9 cellular contexts compared by ENCODE assay signal in the genomic region with DNA sequence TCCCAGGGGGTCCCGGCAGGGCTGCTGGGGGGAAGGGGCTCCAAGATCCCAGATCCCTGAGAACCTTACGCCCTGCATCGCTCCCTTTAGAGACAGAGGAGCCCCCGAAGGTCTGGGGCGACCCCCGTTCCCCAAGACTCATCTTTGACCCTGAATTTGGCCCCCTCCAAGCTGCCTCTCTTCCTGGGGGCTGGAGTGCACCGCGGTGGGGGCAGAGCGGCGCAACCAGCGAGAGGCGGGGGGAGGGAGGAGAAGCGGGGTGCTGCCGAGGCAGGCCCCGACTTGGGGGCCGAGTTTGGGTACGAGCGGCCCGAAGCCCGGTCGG. TPM values are rescaled to one million over a fixed set of nuclear protein-coding genes. Genes with fewer than 3 reads are reported as not detected.
DNase-seq lines count a peak whose midpoint lies in the region; ATAC-seq and TF ChIP-seq lines count a peak whose summit lies in the region.
"Had no signal": no experiment of that assay in that cellular context is flagged by ENCODE, and none has a peak within 500 bp of the region (broad histone marks: within the 10 kb centered on the region; RNA-seq: fewer than 3 reads in every experiment).

No MANE protein-coding gene starts in this region.

- WGBS in mammary epithelial cell (ENCODE audit: low coverage, missing lambda C conversion rate), result 7% methylated on average over 5 of the region's 21 CpGs
- WGBS in transverse colon (ENCODE audit: low coverage in 1 of 2), 2 donors, result 8% methylated on average over 12 of the region's 21 CpGs; no CpG with 5 or more reads in 1 of the 2 donors

- no peak for TF ChIP-seq EP300 in transverse colon (IDR thresholded peaks at IDR 0.05; ENCODE audit: low read depth)

- H3K4me3 Mint-ChIP-seq in activated naive CD4-positive, alpha-beta T cell treated with anti-CD3 and anti-CD28 coated beads, Interleukin-2, amount 50 U/mL, for 24 hours, result peak overlapping the region; percentile 58

- no peak for DNase-seq in activated naive CD4-positive, alpha-beta T cell treated with anti-CD3 and anti-CD28 coated beads, Interleukin-2, amount 50 U/mL, for 72 hours (ENCODE audit: low spot score in 2 of 2)
- DNase-seq in mammary epithelial cell, result no peak
- DNase-seq in lower lobe of right lung, result no peak
- no peak for DNase-seq in transverse colon
- no peak for DNase-seq in epidermal melanocyte (ENCODE audit: insufficient read length, low spot score)
- no peak for DNase-seq in NCI-H1048 (lab: John Stamatoyannopoulos, UW)
- DNase-seq in omental fat pad (ENCODE audit: low spot score), result no peak

- no peak for TF ChIP-seq POLR2A in transverse colon (IDR thresholded peaks at IDR 0.05)

- in situ Hi-C loops in mammary epithelial cell (cut with MboI; ENCODE audit: low sequenced_read_pairs in 2 of 2) (no loop called here), transverse colon (cut with MboI; ENCODE audit: low pct_ligation_motif_present in 1 of 4, low pct_unique_long_range_greater_than_20kb in 1 of 4, low sequenced_read_pairs in 3 of 4) (loop anchor here in 3 of 4 donors (25.0 kb wide), 1 partner anchor 140 kb away; no protein-coding TSS in a partner anchor)

- peaks cover 36% of the 10 kb centered on the region for H3K4me1 Mint-ChIP-seq in activated naive CD4-positive, alpha-beta T cell treated with anti-CD3 and anti-CD28 coated beads, Interleukin-2, amount 50 U/mL, for 24 hours

- H3K4me1 ChIP-seq in mammary epithelial cell (ENCODE audit: insufficient read depth, low read length), result peaks cover 45% of the 10 kb centered on the region
- peaks cover 31% of the 10 kb centered on the region for H3K4me1 ChIP-seq in lower lobe of right lung
- H3K4me1 ChIP-seq in transverse colon, result peaks cover 8 to 20% (median 16%) of the 10 kb centered on the region in 4 donors

- dilution Hi-C loops in mammary epithelial cell (cut with HindIII; ENCODE audit: low sequenced_read_pairs), result no loop called here

- H3K27ac ChIP-seq in mammary epithelial cell (ENCODE audit: insufficient read depth, low read depth, low read length) (peak overlapping the region; percentile 18), lower lobe of right lung (peak overlapping the region; percentile 24), transverse colon (peak overlapping the region in 2 of 4 donors; percentile 29 to 42)

- no peaks in the 10 kb centered on the region for H4K20me1 ChIP-seq in mammary epithelial cell (ENCODE audit: insufficient read depth, low read length)

- no peaks in the 10 kb centered on the region for H3K27me3 ChIP-seq in mammary epithelial cell (ENCODE audit: insufficient read depth, low read length)
- H3K27me3 ChIP-seq in lower lobe of right lung (ENCODE audit: low read depth), result peaks cover 16% of the 10 kb centered on the region
- peaks cover 34% of the 10 kb centered on the region for H3K27me3 ChIP-seq in transverse colon

- peak overlapping the region; percentile 96 for H3K4me2 ChIP-seq in mammary epithelial cell (ENCODE audit: insufficient read depth, low read depth, low read length)

- peak overlapping the region; percentile 67 to 91 (median 75) for H3K4me3 ChIP-seq in mammary epithelial cell (replicated peaks in 1 of 3; ENCODE audit: insufficient read depth in 1 of 3, low read depth in 2 of 3, low read length in 3 of 3)
- H3K4me3 ChIP-seq in lower lobe of right lung, result peak overlapping the region; percentile 55
- H3K4me3 ChIP-seq in transverse colon, result peak overlapping the region; percentile 22 to 60 (median 38)

- H3K36me3 ChIP-seq in mammary epithelial cell (ENCODE audit: insufficient read depth, low read length) (no peaks in the 10 kb centered on the region), lower lobe of right lung (no peaks in the 10 kb centered on the region), transverse colon (no peaks in the 10 kb centered on the region)

- intact Hi-C loops in mammary epithelial cell (cut with micrococcal nuclease) (no loop called here), lower lobe of right lung (cut with DNase I) (no loop called here), transverse colon (cut with DNase I; ENCODE audit: low total_unique reads) (no loop called here)

- H3K27ac Mint-ChIP-seq in activated naive CD4-positive, alpha-beta T cell treated with anti-CD3 and anti-CD28 coated beads, Interleukin-2, amount 50 U/mL, for 24 hours, result no peak overlapping the region
- no peak overlapping the region for H3K27ac Mint-ChIP-seq in activated naive CD4-positive, alpha-beta T cell treated with anti-CD3 and anti-CD28 coated beads, Interleukin-2, amount 50 U/mL, for 72 hours

- H3K36me3 Mint-ChIP-seq in activated naive CD4-positive, alpha-beta T cell treated with anti-CD3 and anti-CD28 coated beads, Interleukin-2, amount 50 U/mL, for 24 hours, result no peaks in the 10 kb centered on the region
- no peaks in the 10 kb centered on the region for H3K36me3 Mint-ChIP-seq in activated naive CD4-positive, alpha-beta T cell treated with anti-CD3 and anti-CD28 coated beads, Interleukin-2, amount 50 U/mL, for 72 hours

- H3K9ac ChIP-seq in mammary epithelial cell (ENCODE audit: insufficient read depth, low read length), result peak overlapping the region; percentile 56

- no peaks in the 10 kb centered on the region for H3K9me3 Mint-ChIP-seq in activated naive CD4-positive, alpha-beta T cell treated with anti-CD3 and anti-CD28 coated beads, Interleukin-2, amount 50 U/mL, for 24 hours
- H3K9me3 Mint-ChIP-seq in activated naive CD4-positive, alpha-beta T cell treated with anti-CD3 and anti-CD28 coated beads, Interleukin-2, amount 50 U/mL, for 72 hours, result no peaks in the 10 kb centered on the region

- ATAC-seq in activated naive CD4-positive, alpha-beta T cell treated with anti-CD3 and anti-CD28 coated beads, Interleukin-2, amount 50 U/mL, for 72 hours, result no peak
- no peak for ATAC-seq in lower lobe of right lung
- no peak for ATAC-seq in omental fat pad (ENCODE audit: low FRiP score)

- peaks cover 31% of the 10 kb centered on the region for H3K79me2 ChIP-seq in mammary epithelial cell (ENCODE audit: insufficient read depth, low read length)

- H3K9me3 ChIP-seq in mammary epithelial cell (replicated peaks; ENCODE audit: insufficient read depth, low read length) (no peaks in the 10 kb centered on the region), lower lobe of right lung (no peaks in the 10 kb centered on the region), transverse colon (no peaks in the 10 kb centered on the region)

- CTCF ChIA-PET in mammary epithelial cell (lab: Charles Lee; ENCODE audit: low non-redundant PET), result no interaction called here

- H2AFZ ChIP-seq in mammary epithelial cell (ENCODE audit: low read depth, low read length), result peak overlapping the region; percentile 18

- TF ChIP-seq CTCF in mammary epithelial cell (conservative IDR thresholded peaks at IDR 0.05 in 1 of 2, IDR thresholded peaks at IDR 0.05 in 1 of 2; ENCODE audit: extremely low read depth in 1 of 2, insufficient read depth in 1 of 2, low read depth in 1 of 2, low read length in 2 of 2), result no peak
- no peak for TF ChIP-seq CTCF in lower lobe of right lung (IDR thresholded peaks at IDR 0.05)
- TF ChIP-seq CTCF in transverse colon (IDR thresholded peaks at IDR 0.05), result no peak
- no peak for TF ChIP-seq CTCF in omental fat pad (IDR thresholded peaks at IDR 0.05)

- H3K27me3 Mint-ChIP-seq in activated naive CD4-positive, alpha-beta T cell treated with anti-CD3 and anti-CD28 coated beads, Interleukin-2, amount 50 U/mL, for 24 hours, result no peaks in the 10 kb centered on the region

- TSS peak; percentile 45 for BruUV-seq in mammary epithelial cell (replicated peaks; lab: Mats Ljungman, UMichigan)

RNA-seq across cellular contexts. Expression of gene PLEKHG5, which starts 5.4 kb away (rescaled TPM):
- 1 to 10 TPM; 2.8 to 3.9 TPM for total RNA-seq in activated naive CD4-positive, alpha-beta T cell treated with anti-CD3 and anti-CD28 coated beads, Interleukin-2, amount 50 U/mL, for 72 hours
- total RNA-seq in mammary epithelial cell (10 to 100 TPM; 19.0 to 88.8 TPM), lower lobe of right lung (9.5 TPM), transverse colon (10 to 100 TPM; 17.9 to 42.7 (median 37.1) TPM), omental fat pad (10 to 100 TPM in 1 of 4 donors, 1 to 10 TPM in 3; 6.6 to 24.6 (median 7.9) TPM)
- polyA plus RNA-seq in mammary epithelial cell, result 25.3 TPM
- 20.3 TPM for polyA minus RNA-seq in mammary epithelial cell

RNA-seq across cellular contexts. Expression of gene TNFRSF25, which starts 30.9 kb away (rescaled TPM):
- 10 to 100 TPM; 68.0 to 88.5 TPM for total RNA-seq in activated naive CD4-positive, alpha-beta T cell treated with anti-CD3 and anti-CD28 coated beads, Interleukin-2, amount 50 U/mL, for 72 hours
- total RNA-seq in mammary epithelial cell (10 to 100 TPM in 1 of 2 donors, 1 to 10 TPM in 1; 6.7 to 60.9 TPM), lower lobe of right lung (8.2 TPM), transverse colon (10 to 100 TPM; 38.9 to 55.3 (median 45.0) TPM), omental fat pad (10 to 100 TPM in 1 of 4 donors, 1 to 10 TPM in 3; 4.4 to 25.5 (median 6.6) TPM)
- polyA plus RNA-seq in mammary epithelial cell, result 21.0 TPM
- 5.8 TPM for polyA minus RNA-seq in mammary epithelial cell

RNA-seq across cellular contexts. Expression of gene NOL9, which starts 57.5 kb away (rescaled TPM):
- total RNA-seq in activated naive CD4-positive, alpha-beta T cell treated with anti-CD3 and anti-CD28 coated beads, Interleukin-2, amount 50 U/mL, for 72 hours, result 10 to 100 TPM; 37.5 to 42.1 TPM
- total RNA-seq in mammary epithelial cell (10 to 100 TPM; 25.5 to 36.4 TPM), lower lobe of right lung (19.4 TPM), transverse colon (10 to 100 TPM in 2 of 4 donors, 1 to 10 TPM in 2; 8.0 to 30.0 (median 13.8) TPM), omental fat pad (10 to 100 TPM; 18.2 to 45.2 (median 24.7) TPM)
- polyA plus RNA-seq in mammary epithelial cell, result 16.0 TPM
- polyA minus RNA-seq in mammary epithelial cell, result 39.8 TPM

RNA-seq across cellular contexts. Expression of gene TAS1R1, which starts 58.3 kb away (rescaled TPM):
- total RNA-seq in activated naive CD4-positive, alpha-beta T cell treated with anti-CD3 and anti-CD28 coated beads, Interleukin-2, amount 50 U/mL, for 72 hours, result not detected
- total RNA-seq in mammary epithelial cell (under 1 TPM in 1 of 2 donors, not detected in 1; 0.09 TPM), lower lobe of right lung (0.27 TPM), transverse colon (under 1 TPM in 1 of 4 donors, not detected in 3; 0.48 TPM), omental fat pad (under 1 TPM in 1 of 4 donors, not detected in 3; 0.19 TPM)
- polyA plus RNA-seq in mammary epithelial cell, result 0.05 TPM
- not detected for polyA minus RNA-seq in mammary epithelial cell
- total RNA-seq: kidney had no signal

Comparison
In these comparisons a context has a peak if more than half of its experiments do, and no peak if none do; other contexts are left out.
1. in situ Hi-C loops: an anchor here in transverse colon (25.0 kb wide); none called in mammary epithelial cell.